1 cellular context compared by ENCODE assay signal in the genomic region with DNA sequence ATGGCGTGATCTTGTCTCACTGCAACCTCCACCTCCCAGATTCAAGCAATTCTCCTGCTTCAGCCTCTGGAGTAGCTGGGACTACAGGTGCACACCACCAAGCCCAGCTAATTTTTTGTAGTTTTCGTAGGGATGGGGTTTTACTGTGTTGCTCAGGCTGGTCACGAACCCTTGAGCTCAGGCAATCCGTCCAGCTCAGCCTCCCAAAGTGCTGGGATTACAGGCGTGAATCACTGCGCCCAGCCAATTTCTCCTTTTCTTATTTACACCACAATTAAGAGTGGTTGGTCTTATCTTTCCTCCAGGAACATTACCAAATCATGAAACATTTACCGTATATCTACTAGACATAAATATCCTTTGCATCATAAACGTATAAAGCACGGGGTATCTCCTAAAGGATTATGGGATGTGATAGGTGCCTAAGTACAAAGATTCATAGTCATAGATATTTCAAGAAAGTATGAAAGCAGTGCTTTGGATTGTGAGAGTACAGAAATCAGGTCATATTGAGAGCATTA.
TF ChIP-seq lines count a peak whose summit lies in the region.

No MANE protein-coding gene starts in this region.

TF ChIP-seq in GM23338, 12 proteins besides CTCF, POLR2A, EP300 and RAD21:
- TF ChIP-seq, protein P1, sequence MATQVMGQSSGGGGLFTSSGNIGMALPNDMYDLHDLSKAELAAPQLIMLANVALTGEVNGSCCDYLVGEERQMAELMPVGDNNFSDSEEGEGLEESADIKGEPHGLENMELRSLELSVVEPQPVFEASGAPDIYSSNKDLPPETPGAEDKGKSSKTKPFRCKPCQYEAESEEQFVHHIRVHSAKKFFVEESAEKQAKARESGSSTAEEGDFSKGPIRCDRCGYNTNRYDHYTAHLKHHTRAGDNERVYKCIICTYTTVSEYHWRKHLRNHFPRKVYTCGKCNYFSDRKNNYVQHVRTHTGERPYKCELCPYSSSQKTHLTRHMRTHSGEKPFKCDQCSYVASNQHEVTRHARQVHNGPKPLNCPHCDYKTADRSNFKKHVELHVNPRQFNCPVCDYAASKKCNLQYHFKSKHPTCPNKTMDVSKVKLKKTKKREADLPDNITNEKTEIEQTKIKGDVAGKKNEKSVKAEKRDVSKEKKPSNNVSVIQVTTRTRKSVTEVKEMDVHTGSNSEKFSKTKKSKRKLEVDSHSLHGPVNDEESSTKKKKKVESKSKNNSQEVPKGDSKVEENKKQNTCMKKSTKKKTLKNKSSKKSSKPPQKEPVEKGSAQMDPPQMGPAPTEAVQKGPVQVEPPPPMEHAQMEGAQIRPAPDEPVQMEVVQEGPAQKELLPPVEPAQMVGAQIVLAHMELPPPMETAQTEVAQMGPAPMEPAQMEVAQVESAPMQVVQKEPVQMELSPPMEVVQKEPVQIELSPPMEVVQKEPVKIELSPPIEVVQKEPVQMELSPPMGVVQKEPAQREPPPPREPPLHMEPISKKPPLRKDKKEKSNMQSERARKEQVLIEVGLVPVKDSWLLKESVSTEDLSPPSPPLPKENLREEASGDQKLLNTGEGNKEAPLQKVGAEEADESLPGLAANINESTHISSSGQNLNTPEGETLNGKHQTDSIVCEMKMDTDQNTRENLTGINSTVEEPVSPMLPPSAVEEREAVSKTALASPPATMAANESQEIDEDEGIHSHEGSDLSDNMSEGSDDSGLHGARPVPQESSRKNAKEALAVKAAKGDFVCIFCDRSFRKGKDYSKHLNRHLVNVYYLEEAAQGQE (IDR thresholded peaks at IDR 0.05; ENCODE audit: unreplicated experiment) = no peak
- no peak for TF ChIP-seq ZNF114 (CRISPR knock-in tag; IDR thresholded peaks at IDR 0.05)
- TF ChIP-seq, protein P2, sequence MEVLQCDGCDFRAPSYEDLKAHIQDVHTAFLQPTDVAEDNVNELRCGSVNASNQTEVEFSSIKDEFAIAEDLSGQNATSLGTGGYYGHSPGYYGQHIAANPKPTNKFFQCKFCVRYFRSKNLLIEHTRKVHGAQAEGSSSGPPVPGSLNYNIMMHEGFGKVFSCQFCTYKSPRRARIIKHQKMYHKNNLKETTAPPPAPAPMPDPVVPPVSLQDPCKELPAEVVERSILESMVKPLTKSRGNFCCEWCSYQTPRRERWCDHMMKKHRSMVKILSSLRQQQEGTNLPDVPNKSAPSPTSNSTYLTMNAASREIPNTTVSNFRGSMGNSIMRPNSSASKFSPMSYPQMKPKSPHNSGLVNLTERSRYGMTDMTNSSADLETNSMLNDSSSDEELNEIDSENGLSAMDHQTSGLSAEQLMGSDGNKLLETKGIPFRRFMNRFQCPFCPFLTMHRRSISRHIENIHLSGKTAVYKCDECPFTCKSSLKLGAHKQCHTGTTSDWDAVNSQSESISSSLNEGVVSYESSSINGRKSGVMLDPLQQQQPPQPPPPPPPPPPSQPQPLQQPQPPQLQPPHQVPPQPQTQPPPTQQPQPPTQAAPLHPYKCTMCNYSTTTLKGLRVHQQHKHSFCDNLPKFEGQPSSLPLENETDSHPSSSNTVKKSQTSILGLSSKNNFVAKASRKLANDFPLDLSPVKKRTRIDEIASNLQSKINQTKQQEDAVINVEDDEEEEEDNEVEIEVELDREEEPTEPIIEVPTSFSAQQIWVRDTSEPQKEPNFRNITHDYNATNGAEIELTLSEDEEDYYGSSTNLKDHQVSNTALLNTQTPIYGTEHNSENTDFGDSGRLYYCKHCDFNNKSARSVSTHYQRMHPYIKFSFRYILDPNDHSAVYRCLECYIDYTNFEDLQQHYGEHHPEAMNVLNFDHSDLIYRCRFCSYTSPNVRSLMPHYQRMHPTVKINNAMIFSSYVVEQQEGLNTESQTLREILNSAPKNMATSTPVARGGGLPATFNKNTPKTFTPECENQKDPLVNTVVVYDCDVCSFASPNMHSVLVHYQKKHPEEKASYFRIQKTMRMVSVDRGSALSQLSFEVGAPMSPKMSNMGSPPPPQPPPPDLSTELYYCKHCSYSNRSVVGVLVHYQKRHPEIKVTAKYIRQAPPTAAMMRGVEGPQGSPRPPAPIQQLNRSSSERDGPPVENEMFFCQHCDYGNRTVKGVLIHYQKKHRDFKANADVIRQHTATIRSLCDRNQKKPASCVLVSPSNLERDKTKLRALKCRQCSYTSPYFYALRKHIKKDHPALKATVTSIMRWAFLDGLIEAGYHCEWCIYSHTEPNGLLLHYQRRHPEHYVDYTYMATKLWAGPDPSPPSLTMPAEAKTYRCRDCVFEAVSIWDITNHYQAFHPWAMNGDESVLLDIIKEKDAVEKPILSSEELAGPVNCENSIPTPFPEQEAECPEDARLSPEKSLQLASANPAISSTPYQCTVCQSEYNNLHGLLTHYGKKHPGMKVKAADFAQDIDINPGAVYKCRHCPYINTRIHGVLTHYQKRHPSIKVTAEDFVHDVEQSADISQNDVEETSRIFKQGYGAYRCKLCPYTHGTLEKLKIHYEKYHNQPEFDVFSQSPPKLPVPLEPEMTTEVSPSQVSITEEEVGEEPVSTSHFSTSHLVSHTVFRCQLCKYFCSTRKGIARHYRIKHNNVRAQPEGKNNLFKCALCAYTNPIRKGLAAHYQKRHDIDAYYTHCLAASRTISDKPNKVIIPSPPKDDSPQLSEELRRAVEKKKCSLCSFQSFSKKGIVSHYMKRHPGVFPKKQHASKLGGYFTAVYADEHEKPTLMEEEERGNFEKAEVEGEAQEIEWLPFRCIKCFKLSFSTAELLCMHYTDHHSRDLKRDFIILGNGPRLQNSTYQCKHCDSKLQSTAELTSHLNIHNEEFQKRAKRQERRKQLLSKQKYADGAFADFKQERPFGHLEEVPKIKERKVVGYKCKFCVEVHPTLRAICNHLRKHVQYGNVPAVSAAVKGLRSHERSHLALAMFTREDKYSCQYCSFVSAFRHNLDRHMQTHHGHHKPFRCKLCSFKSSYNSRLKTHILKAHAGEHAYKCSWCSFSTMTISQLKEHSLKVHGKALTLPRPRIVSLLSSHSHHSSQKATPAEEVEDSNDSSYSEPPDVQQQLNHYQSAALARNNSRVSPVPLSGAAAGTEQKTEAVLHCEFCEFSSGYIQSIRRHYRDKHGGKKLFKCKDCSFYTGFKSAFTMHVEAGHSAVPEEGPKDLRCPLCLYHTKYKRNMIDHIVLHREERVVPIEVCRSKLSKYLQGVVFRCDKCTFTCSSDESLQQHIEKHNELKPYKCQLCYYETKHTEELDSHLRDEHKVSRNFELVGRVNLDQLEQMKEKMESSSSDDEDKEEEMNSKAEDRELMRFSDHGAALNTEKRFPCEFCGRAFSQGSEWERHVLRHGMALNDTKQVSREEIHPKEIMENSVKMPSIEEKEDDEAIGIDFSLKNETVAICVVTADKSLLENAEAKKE (CRISPR knock-in tag; IDR thresholded peaks at IDR 0.05) = no peak
- TF ChIP-seq NANOG (IDR thresholded peaks at IDR 0.05; ENCODE audit: borderline replicate concordance) = no peak
- no peak for TF ChIP-seq JUNB (IDR thresholded peaks at IDR 0.05; ENCODE audit: unreplicated experiment)
- TF ChIP-seq CREB1 (CRISPR knock-in tag; IDR thresholded peaks at IDR 0.05; ENCODE audit: low read depth) = no peak
- TF ChIP-seq EZH2phosphoT487 (IDR thresholded peaks at IDR 0.05; ENCODE audit: unreplicated experiment) = no peak
- TF ChIP-seq, protein P3, sequence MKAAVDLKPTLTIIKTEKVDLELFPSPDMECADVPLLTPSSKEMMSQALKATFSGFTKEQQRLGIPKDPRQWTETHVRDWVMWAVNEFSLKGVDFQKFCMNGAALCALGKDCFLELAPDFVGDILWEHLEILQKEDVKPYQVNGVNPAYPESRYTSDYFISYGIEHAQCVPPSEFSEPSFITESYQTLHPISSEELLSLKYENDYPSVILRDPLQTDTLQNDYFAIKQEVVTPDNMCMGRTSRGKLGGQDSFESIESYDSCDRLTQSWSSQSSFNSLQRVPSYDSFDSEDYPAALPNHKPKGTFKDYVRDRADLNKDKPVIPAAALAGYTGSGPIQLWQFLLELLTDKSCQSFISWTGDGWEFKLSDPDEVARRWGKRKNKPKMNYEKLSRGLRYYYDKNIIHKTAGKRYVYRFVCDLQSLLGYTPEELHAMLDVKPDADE (IDR thresholded peaks at IDR 0.05) = no peak
- no peak for TF ChIP-seq STAT1 (IDR thresholded peaks at IDR 0.05; ENCODE audit: unreplicated experiment)
